Comparison of ENCODE assay signal across 6 cellular contexts in the genomic region with DNA sequence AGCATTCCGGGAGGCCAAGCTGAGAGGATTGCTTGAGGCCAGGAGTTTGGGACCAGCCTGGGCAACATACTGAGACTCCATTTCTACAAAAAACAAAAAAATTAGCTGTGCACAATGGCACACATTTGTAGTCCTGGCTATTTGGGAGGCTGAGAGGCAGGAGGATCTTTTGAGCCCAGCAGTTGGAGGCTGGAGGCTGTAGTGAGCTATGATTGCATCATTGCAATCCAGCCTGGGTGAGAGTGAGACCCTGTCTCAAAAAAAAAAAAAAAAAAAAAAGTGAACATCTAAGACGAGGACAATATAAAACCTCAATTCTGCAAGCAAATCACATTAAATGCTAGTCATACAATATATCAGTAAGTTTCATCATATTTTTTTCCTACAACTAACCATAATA.
"Had no signal": no experiment of that assay in that cellular context is flagged by ENCODE, and none has a peak within 500 bp of the region (broad histone marks: within the 10 kb centered on the region; RNA-seq: fewer than 3 reads in every experiment).

No MANE protein-coding gene starts in this region.

- H3K4me2 ChIP-seq: KMS-11 had no signal

- H3K9me3 Mint-ChIP-seq: IgD-negative memory B cell had no signal

- DNase-seq: KBM-7, KG1 had no signal

- H3K27me3 Mint-ChIP-seq: IgD-negative memory B cell had no signal

- H3K9ac ChIP-seq: KMS-11 had no signal

- H3K27ac Mint-ChIP-seq: IgD-negative memory B cell had no signal

- H3K27ac ChIP-seq: HL-60, KMS-11 had no signal

- H3K36me3 Mint-ChIP-seq: IgD-negative memory B cell had no signal

- FAIRE-seq: HTR-8/SVneo had no signal
